ENCODE assay signal across 8 cellular contexts in genomic region chr17:31858647-31859486, GRCh38. TPM values are rescaled to one million over a fixed set of nuclear protein-coding genes. Genes with fewer than 3 reads are reported as not detected.
A peak's percentile ranks its signal among the peaks of the same experiment; 100 is the strongest.
DNase-seq lines count a peak whose midpoint lies in the region; ATAC-seq lines count a peak whose summit lies in the region.

COPRS (minus strand) TSS chr17:31859244; CDS start chr17:31859199, 45 bp downstream.

- DNase-seq in COLO668 (lab: John Stamatoyannopoulos, UW; ENCODE audit: unreplicated experiment), result peak; percentile 87
- DNase-seq in M059J (ENCODE audit: low read depth), result peak; percentile 76
- peak; percentile 71 for DNase-seq in SKM-1 (lab: John Stamatoyannopoulos, UW; ENCODE audit: unreplicated experiment)
- peak; percentile 77 for DNase-seq in activated naive CD4-positive, alpha-beta T cell treated with anti-CD3 and anti-CD28 coated beads, Interleukin-2, amount 50 U/mL, for 16 hours
- peak; percentile 87 for DNase-seq in globus pallidus (ENCODE audit: low spot score)
- DNase-seq in occipital lobe (lab: John Stamatoyannopoulos, UW), result peak; percentile 87
- peak; percentile 63 for DNase-seq in superior temporal gyrus (ENCODE audit: extremely low spot score)

- ATAC-seq in GM21526 (IDR thresholded peaks at IDR 0.05; ENCODE audit: low FRiP score, unreplicated experiment), result peak; percentile 70

RNA-seq across cellular contexts. Expression of gene COPRS, which starts in this region (rescaled TPM):
- 206 and 234 TPM in 2 replicates for total RNA-seq in M059J (2014; rRNA removed; shearing (Covaris generic))
- total RNA-seq in occipital lobe, result 26.2 TPM

Comparison
In these comparisons a context has a peak if more than half of its experiments do, and no peak if none do; other contexts are left out.
1. Peak in every context shown above with its lines: DNase-seq and ATAC-seq.